ENCODE assay signal across 7 cellular contexts in genomic region chr4:116362603-116363002, GRCh38.
"Had no signal": no experiment of that assay in that cellular context is flagged by ENCODE, and none has a peak within 500 bp of the region (broad histone marks: within the 10 kb centered on the region; RNA-seq: fewer than 3 reads in every experiment).

No MANE protein-coding gene starts in this region.

- ATAC-seq: HCT116, K562 had no signal

- DNase-seq: GM23248, GOT3, H7, HFFc6, IMR-90 had no signal
